19 cellular contexts compared by ENCODE assay signal in genomic region chrX:72478853-72479252, GRCh38.
A peak's percentile ranks its signal among the peaks of the same experiment; 100 is the strongest.
DNase-seq lines count a peak whose midpoint lies in the region; ATAC-seq and TF ChIP-seq lines count a peak whose summit lies in the region.
"Had no signal": no experiment of that assay in that cellular context is flagged by ENCODE, and none has a peak within 500 bp of the region (broad histone marks: within the 10 kb centered on the region; RNA-seq: fewer than 3 reads in every experiment).

No MANE protein-coding gene starts in this region.

- H4K20me1 ChIP-seq in hepatocyte (ENCODE audit: insufficient read depth, poor library complexity, severe bottlenecking), result no peaks in the 10 kb centered on the region

- H2AFZ ChIP-seq in hepatocyte, result no peak overlapping the region

- H3K27ac ChIP-seq in hepatocyte, result peak overlapping the region; percentile 78
- no peak overlapping the region for H3K27ac ChIP-seq in uterus
- H3K27ac ChIP-seq: HL-60, Peyer's patch had no signal

- H3K4me3 ChIP-seq in hepatocyte, result no peak overlapping the region
- no peak overlapping the region for H3K4me3 ChIP-seq in mucosa of descending colon
- H3K4me3 ChIP-seq in uterus, result no peak overlapping the region
- H3K4me3 ChIP-seq: GM12878, Peyer's patch, SJCRH30 had no signal

- H3K27me3 ChIP-seq in hepatocyte (no peaks in the 10 kb centered on the region), uterus (peaks cover 0 to 7% of the 10 kb centered on the region in 2 donors)
- H3K27me3 ChIP-seq: Peyer's patch, SJCRH30 had no signal

- 54% methylated on average over 9 of the region's 9 CpGs for WGBS in hepatocyte (ENCODE audit: low lambda C conversion rate, missing lambda C conversion rate)

- peak overlapping the region; percentile 58 for H3K4me2 ChIP-seq in hepatocyte

- H3K9me2 ChIP-seq in hepatocyte (replicated peaks; ENCODE audit: insufficient read depth), result no peaks in the 10 kb centered on the region

- H3K4me1 ChIP-seq in hepatocyte (ENCODE audit: insufficient read depth), result peaks cover 5% of the 10 kb centered on the region
- no peaks in the 10 kb centered on the region for H3K4me1 ChIP-seq in mucosa of descending colon (ENCODE audit: low read depth)
- H3K4me1 ChIP-seq in uterus, result no peaks in the 10 kb centered on the region
- H3K4me1 ChIP-seq: Peyer's patch had no signal

- TF ChIP-seq POLR2A in uterus (IDR thresholded peaks at IDR 0.05), result no peak

- peak; percentile 23 for DNase-seq in HuH-7 (ENCODE audit: low spot score)
- peak; percentile 20 for DNase-seq in hepatocyte (ENCODE audit: low spot score)
- peak in 1 of 3 donors; percentile 10 for DNase-seq in mucosa of descending colon
- DNase-seq in NAMALWA (ENCODE audit: low spot score), result no peak
- no peak for DNase-seq in uterus
- DNase-seq: CD4-positive, alpha-beta T cell; COR-L47; DND-41; KG1; NCI-H1105 treated with DMSO at 0.1 percent for 48 hours; NCI-H2081; NCI-H446 had no signal

- H3K36me3 ChIP-seq in hepatocyte (replicated peaks; ENCODE audit: insufficient read depth, low read depth) (no peaks in the 10 kb centered on the region), mucosa of descending colon (ENCODE audit: low read depth) (no peaks in the 10 kb centered on the region), uterus (no peaks in the 10 kb centered on the region)
- H3K36me3 ChIP-seq: Peyer's patch had no signal

- TF ChIP-seq CTCF in hepatocyte (IDR thresholded peaks at IDR 0.05; ENCODE audit: poor library complexity) (no peak), mucosa of descending colon (IDR thresholded peaks at IDR 0.05) (no peak), uterus (IDR thresholded peaks at IDR 0.05) (no peak)

- no peaks in the 10 kb centered on the region for H3K9me3 ChIP-seq in hepatocyte (ENCODE audit: low read depth)
- no peaks in the 10 kb centered on the region for H3K9me3 ChIP-seq in mucosa of descending colon
- no peaks in the 10 kb centered on the region for H3K9me3 ChIP-seq in uterus
- H3K9me3 ChIP-seq: Peyer's patch, SJCRH30 had no signal

- no peaks in the 10 kb centered on the region for H3K79me2 ChIP-seq in hepatocyte

- peak; percentile 79 for ATAC-seq in mucosa of descending colon
- no peak for ATAC-seq in GM21529 (IDR thresholded peaks at IDR 0.05; ENCODE audit: unreplicated experiment)
- ATAC-seq in GM18870 (IDR thresholded peaks at IDR 0.05; ENCODE audit: unreplicated experiment), result no peak
- ATAC-seq: GM12878, HCT116 had no signal

- intact Hi-C loops in mucosa of descending colon (cut with DNase I, micrococcal nuclease), result no loop called here
- intact Hi-C loops in uterus (cut with DNase I; ENCODE audit: low total_unique reads), result no loop called here

Comparison
In these comparisons a context has a peak if more than half of its experiments do, and no peak if none do; other contexts are left out.
1. DNase-seq: peak in HuH-7 (single experiment) and hepatocyte (single experiment); none in NAMALWA (single experiment) and uterus (0 of 2).